Comparison of ENCODE assay signal across 9 cellular contexts in genomic region chr14:69692542-69693053, GRCh38.
DNase-seq lines count a peak whose midpoint lies in the region; ATAC-seq and TF ChIP-seq lines count a peak whose summit lies in the region.
"Had no signal": no experiment of that assay in that cellular context is flagged by ENCODE, and none has a peak within 500 bp of the region (broad histone marks: within the 10 kb centered on the region; RNA-seq: fewer than 3 reads in every experiment).

No MANE protein-coding gene starts in this region.

- WGBS in thyroid gland, 2 donors: 84 to 86% methylated on average over 1 of the region's 1 CpG

- H3K27ac ChIP-seq in left lung (peak overlapping the region; percentile 65 to 89), thyroid gland (peak overlapping the region; percentile 91 to 96 (median 91))

- TF ChIP-seq CTCF in left lung (IDR thresholded peaks at IDR 0.05) (no peak), thyroid gland (IDR thresholded peaks at IDR 0.05) (no peak)

- H3K27me3 Mint-ChIP-seq in activated T-cell treated with anti-CD3 and anti-CD28 coated beads, Interleukin-2, amount 50 U/mL, for 24 hours: no peaks in the 10 kb centered on the region
- no peaks in the 10 kb centered on the region for H3K27me3 Mint-ChIP-seq in T-helper 17 cell

- peak overlapping the region; percentile 41 for H3K27ac Mint-ChIP-seq in activated T-cell treated with anti-CD3 and anti-CD28 coated beads, Interleukin-2, amount 50 U/mL, for 24 hours
- peak overlapping the region; percentile 53 for H3K27ac Mint-ChIP-seq in T-helper 17 cell

- H3K9me3 ChIP-seq in T-helper 17 cell (ENCODE audit: control insufficient read depth, low read length, poor library complexity, severe bottlenecking) (no peaks in the 10 kb centered on the region), left lung (no peaks in the 10 kb centered on the region), thyroid gland (no peaks in the 10 kb centered on the region)

- H3K4me3 ChIP-seq in left lung (no peak overlapping the region), thyroid gland (replicated peaks in 1 of 3) (no peak overlapping the region)

- intact Hi-C loops in left lung (cut with DNase I): no loop called here
- intact Hi-C loops in thyroid gland (cut with DNase I): no loop called here

- no peak for TF ChIP-seq POLR2A in thyroid gland (IDR thresholded peaks at IDR 0.05)

- no peaks in the 10 kb centered on the region for H3K9me3 Mint-ChIP-seq in activated T-cell treated with anti-CD3 and anti-CD28 coated beads, Interleukin-2, amount 50 U/mL, for 24 hours

- no peak overlapping the region for H3K4me3 Mint-ChIP-seq in activated T-cell treated with anti-CD3 and anti-CD28 coated beads, Interleukin-2, amount 50 U/mL, for 24 hours
- no peak overlapping the region for H3K4me3 Mint-ChIP-seq in T-helper 17 cell

- peaks cover 76% of the 10 kb centered on the region for H3K36me3 Mint-ChIP-seq in activated T-cell treated with anti-CD3 and anti-CD28 coated beads, Interleukin-2, amount 50 U/mL, for 24 hours (ENCODE audit: low read depth)
- H3K36me3 Mint-ChIP-seq in T-helper 17 cell (ENCODE audit: low read depth): peaks cover 5% of the 10 kb centered on the region

- ATAC-seq in T-helper 17 cell: no peak
- ATAC-seq in left lung: no peak
- ATAC-seq in GM19023 (IDR thresholded peaks at IDR 0.05; ENCODE audit: unreplicated experiment): no peak

- DNase-seq in activated T-cell treated with anti-CD3 and anti-CD28 coated beads, Interleukin-2, amount 50 U/mL, for 24 hours: no peak
- no peak for DNase-seq in activated T-cell treated with anti-CD3 and anti-CD28 coated beads, Interleukin-2, amount 50 U/mL, for 48 hours
- DNase-seq in T-helper 17 cell: no peak
- DNase-seq in left lung: no peak
- no peak for DNase-seq in thyroid gland
- DNase-seq in islet precursor cell: no peak
- no peak for DNase-seq in stimulated activated naive CD4-positive, alpha-beta T cell (lab: John Stamatoyannopoulos, UW)
- DNase-seq: NCI-H226 had no signal

- peaks cover 91% of the 10 kb centered on the region for H3K4me1 Mint-ChIP-seq in activated T-cell treated with anti-CD3 and anti-CD28 coated beads, Interleukin-2, amount 50 U/mL, for 24 hours (ENCODE audit: low read depth)
- peaks cover 70% of the 10 kb centered on the region for H3K4me1 Mint-ChIP-seq in T-helper 17 cell

- peaks cover 48 to 75% of the 10 kb centered on the region in 2 donors for H3K4me1 ChIP-seq in left lung
- peaks cover 60 to 87% of the 10 kb centered on the region in 2 donors for H3K4me1 ChIP-seq in thyroid gland

- H3K36me3 ChIP-seq in left lung (peaks cover 0 to 10% of the 10 kb centered on the region in 2 donors), thyroid gland (no peaks in the 10 kb centered on the region)

- no peaks in the 10 kb centered on the region for H3K27me3 ChIP-seq in left lung
- H3K27me3 ChIP-seq in thyroid gland: no peaks in the 10 kb centered on the region
